21 cellular contexts compared by ENCODE assay signal in the genomic region with DNA sequence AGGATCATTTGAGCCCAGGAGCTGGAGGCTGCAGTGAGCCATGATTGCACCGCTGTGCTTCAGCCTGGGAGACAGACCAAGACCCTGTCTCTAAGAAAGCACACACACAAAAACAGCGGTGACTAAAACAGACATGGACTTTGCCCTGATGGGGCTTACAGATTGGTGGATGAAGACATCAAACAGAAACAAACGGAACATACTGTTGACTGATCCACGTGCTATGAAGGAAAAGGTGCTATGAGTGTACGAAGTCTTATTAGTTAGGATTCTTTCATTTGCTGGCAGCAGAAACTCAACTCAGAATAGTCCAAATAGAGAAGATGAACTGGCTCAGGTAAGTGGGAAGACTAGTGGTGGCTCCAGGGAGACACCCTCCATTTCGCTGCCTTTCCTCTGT.
A peak's percentile ranks its signal among the peaks of the same experiment; 100 is the strongest.
DNase-seq lines count a peak whose midpoint lies in the region; ATAC-seq, FAIRE-seq and TF ChIP-seq lines count a peak whose summit lies in the region.
"Had no signal": no experiment of that assay in that cellular context is flagged by ENCODE, and none has a peak within 500 bp of the region (broad histone marks: within the 10 kb centered on the region; RNA-seq: fewer than 3 reads in every experiment).

No MANE protein-coding gene starts in this region.

- H3K27me3 ChIP-seq in HepG2 (ENCODE audit: control insufficient read depth in 1 of 2, insufficient read depth in 2 of 2, low read length in 2 of 2) (peaks cover 0 to 1% of the 10 kb centered on the region in 2 experiments; a peak in 1 of 5 replicates), right lobe of liver (no peaks in the 10 kb centered on the region), RWPE2 (ENCODE audit: insufficient read depth, poor library complexity, severe bottlenecking) (no peaks in the 10 kb centered on the region)
- H3K27me3 ChIP-seq: BLaER1 treated with 17β-estradiol and CSF1 and Interleukin-3, amounts not matched to agents 10 nM and 100 nM had no signal

- TF ChIP-seq CTCF in HepG2 (CRISPR knock-in tag; IDR thresholded peaks at IDR 0.05) (no peak), right lobe of liver (IDR thresholded peaks at IDR 0.05) (no peak), RWPE2 (IDR thresholded peaks at IDR 0.05; ENCODE audit: poor library complexity, severe bottlenecking) (no peak)

- H3K4me3 ChIP-seq in HepG2 (replicated peaks in 1 of 3; ENCODE audit: insufficient read depth in 1 of 3, low read depth in 2 of 3, low read length in 3 of 3), result no peak overlapping the region
- H3K4me3 ChIP-seq in right lobe of liver, result no peak overlapping the region
- H3K4me3 ChIP-seq in RWPE2 (ENCODE audit: severe bottlenecking), result no peak overlapping the region
- H3K4me3 ChIP-seq: A549; BLaER1 treated with 17β-estradiol and CSF1 and Interleukin-3, amounts not matched to agents 10 nM and 100 nM had no signal

- H3K27ac ChIP-seq in HepG2 (ENCODE audit: extremely low read length, insufficient read depth, low read length), result no peak overlapping the region
- H3K27ac ChIP-seq in right lobe of liver, result no peak overlapping the region
- H3K27ac ChIP-seq in RWPE2 (ENCODE audit: poor library complexity, severe bottlenecking), result peak overlapping the region; percentile 52
- H3K27ac ChIP-seq: 22Rv1; A549; BLaER1 treated with 17β-estradiol and CSF1 and Interleukin-3, amounts not matched to agents 10 nM and 100 nM; C4-2B had no signal

- no peaks in the 10 kb centered on the region for H3K36me3 Mint-ChIP-seq in activated T-helper 2 cell treated with anti-CD3 and anti-CD28 coated beads, Interferon-gamma antibody, Interleukin-2, Interleukin-4, amounts not matched to agents 10 μg/mL and 5 μg/mL and 100 μg/mL, durations not matched to agents 14 hours and 24 hours and 36 hours (ENCODE audit: low read depth)
- H3K36me3 Mint-ChIP-seq: CD8-positive, alpha-beta T cell had no signal

- no peak overlapping the region for H3K4me2 ChIP-seq in HepG2 (ENCODE audit: low read depth, low read length)
- H3K4me2 ChIP-seq: A549; BLaER1 treated with 17β-estradiol and CSF1 and Interleukin-3, amounts not matched to agents 10 nM and 100 nM had no signal

- H3K9ac ChIP-seq in HepG2 (ENCODE audit: insufficient read depth, low read depth, low read length), result no peak overlapping the region
- H3K9ac ChIP-seq: BLaER1 treated with 17β-estradiol and CSF1 and Interleukin-3, amounts not matched to agents 10 nM and 100 nM had no signal

- DNase-seq in HepG2 (ENCODE audit: low spot score), result peak; percentile 58
- DNase-seq in right lobe of liver, result no peak
- DNase-seq in RWPE2 (ENCODE audit: low spot score), result no peak
- DNase-seq in activated T-helper 2 cell treated with anti-CD3 and anti-CD28 coated beads, Interferon-gamma antibody, Interleukin-2, Interleukin-4, amounts not matched to agents 10 μg/mL and 5 μg/mL and 100 μg/mL, durations not matched to agents 14 hours and 24 hours and 36 hours (ENCODE audit: low spot score), result no peak
- DNase-seq: AML-193; Caco-2; Calu3; CD4-positive, alpha-beta T cell; CD8-positive, alpha-beta T cell; DMS79 treated with DMSO at 0.1 percent for 48 hours; GF-D8 had no signal

- peak; percentile 8 for FAIRE-seq in HepG2 (lab: Jason Lieb, UNC)
- FAIRE-seq: A549, D721Med, G401.6, GM12891, GM19239 had no signal

- TF ChIP-seq EP300 in HepG2 (IDR thresholded peaks at IDR 0.05; ENCODE audit: low read depth in 2 of 2, low read length in 2 of 2) (no peak), HepG2 (CRISPR knock-in tag; IDR thresholded peaks at IDR 0.05; ENCODE audit: borderline replicate concordance) (no peak)

- POLR2A ChIA-PET in HepG2 (lab: Yijun Ruan, JAX), result no interaction called here

- H3K79me2 ChIP-seq in HepG2 (ENCODE audit: insufficient read depth, low read length), result no peaks in the 10 kb centered on the region

- peaks cover 5% of the 10 kb centered on the region; the same call in 1 of the 2 replicates for H3K4me1 ChIP-seq in HepG2 (ENCODE audit: insufficient read depth, low read length)
- H3K4me1 ChIP-seq in right lobe of liver, result no peaks in the 10 kb centered on the region
- peaks cover 13% of the 10 kb centered on the region for H3K4me1 ChIP-seq in RWPE2 (ENCODE audit: insufficient read depth, poor library complexity, severe bottlenecking)
- H3K4me1 ChIP-seq: A549; BLaER1 treated with 17β-estradiol and CSF1 and Interleukin-3, amounts not matched to agents 10 nM and 100 nM had no signal

- CTCF ChIA-PET in HepG2 (lab: Yijun Ruan, JAX; ENCODE audit: low intra/inter-chr PET ratio, low total read pairs), result no interaction called here

- intact Hi-C loops in HepG2 (cut with micrococcal nuclease; ENCODE audit: unreplicated experiment), result no loop called here
- intact Hi-C loops in right lobe of liver (cut with DNase I), result no loop called here
- intact Hi-C loops in activated T-helper 2 cell treated with anti-CD3 and anti-CD28 coated beads, Interferon-gamma antibody, Interleukin-2, Interleukin-4, amounts not matched to agents 10 μg/mL and 5 μg/mL and 100 μg/mL, durations not matched to agents 14 hours and 24 hours and 36 hours (cut with micrococcal nuclease), result no loop called here

- TF ChIP-seq RAD21 in HepG2 (CRISPR knock-in tag; IDR thresholded peaks at IDR 0.05), result no peak

- in situ Hi-C loops in HepG2 (cut with HindIII; ENCODE audit: extremely low pct_ligation_motif_present, low pct_unique_long_range_greater_than_20kb), result no loop called here

- H3K36me3 ChIP-seq in HepG2 (replicated peaks in 1 of 2; ENCODE audit: control insufficient read depth in 1 of 2, insufficient read depth in 2 of 2, low read length in 2 of 2) (no peaks in the 10 kb centered on the region), right lobe of liver (no peaks in the 10 kb centered on the region), RWPE2 (ENCODE audit: low read depth) (no peaks in the 10 kb centered on the region)
- H3K36me3 ChIP-seq: BLaER1 treated with 17β-estradiol and CSF1 and Interleukin-3, amounts not matched to agents 10 nM and 100 nM had no signal

- H3K27me3 Mint-ChIP-seq in activated T-helper 2 cell treated with anti-CD3 and anti-CD28 coated beads, Interferon-gamma antibody, Interleukin-2, Interleukin-4, amounts not matched to agents 10 μg/mL and 5 μg/mL and 100 μg/mL, durations not matched to agents 14 hours and 24 hours and 36 hours (ENCODE audit: low read depth), result no peaks in the 10 kb centered on the region
- H3K27me3 Mint-ChIP-seq: B cell; CD4-positive, alpha-beta T cell had no signal

- no peak overlapping the region for H2AFZ ChIP-seq in HepG2 (ENCODE audit: low read length)

- BruUV-seq in HepG2 (replicated peaks; lab: Mats Ljungman, UMichigan), result no TSS peak

- no peak overlapping the region for H3K4me3 Mint-ChIP-seq in activated T-helper 2 cell treated with anti-CD3 and anti-CD28 coated beads, Interferon-gamma antibody, Interleukin-2, Interleukin-4, amounts not matched to agents 10 μg/mL and 5 μg/mL and 100 μg/mL, durations not matched to agents 14 hours and 24 hours and 36 hours (ENCODE audit: low read depth)
- H3K4me3 Mint-ChIP-seq: B cell; CD4-positive, alpha-beta T cell; CD8-positive, alpha-beta T cell had no signal

- no peak overlapping the region for H3K27ac Mint-ChIP-seq in activated T-helper 2 cell treated with anti-CD3 and anti-CD28 coated beads, Interferon-gamma antibody, Interleukin-2, Interleukin-4, amounts not matched to agents 10 μg/mL and 5 μg/mL and 100 μg/mL, durations not matched to agents 14 hours and 24 hours and 36 hours
- H3K27ac Mint-ChIP-seq: B cell; CD4-positive, alpha-beta T cell; CD8-positive, alpha-beta T cell had no signal

- TF ChIP-seq POLR2A in HepG2 (IDR thresholded peaks at IDR 0.05; ENCODE audit: insufficient read depth in 1 of 2, low read depth in 2 of 2, low read length in 2 of 2) (no peak), right lobe of liver (IDR thresholded peaks at IDR 0.05) (no peak)

- no peaks in the 10 kb centered on the region for H3K9me3 Mint-ChIP-seq in activated T-helper 2 cell treated with anti-CD3 and anti-CD28 coated beads, Interferon-gamma antibody, Interleukin-2, Interleukin-4, amounts not matched to agents 10 μg/mL and 5 μg/mL and 100 μg/mL, durations not matched to agents 14 hours and 24 hours and 36 hours

- no peaks in the 10 kb centered on the region for H3K9me3 ChIP-seq in HepG2 (ENCODE audit: low read length)
- no peaks in the 10 kb centered on the region for H3K9me3 ChIP-seq in right lobe of liver
- H3K9me3 ChIP-seq in RWPE2 (ENCODE audit: severe bottlenecking), result no peaks in the 10 kb centered on the region
- H3K9me3 ChIP-seq: A549, Caco-2 had no signal

- H4K20me1 ChIP-seq in HepG2 (ENCODE audit: insufficient read depth, low read length), result no peaks in the 10 kb centered on the region
- H4K20me1 ChIP-seq: BLaER1 treated with 17β-estradiol and CSF1 and Interleukin-3, amounts not matched to agents 10 nM and 100 nM had no signal

- 3% methylated on average over 6 of the region's 6 CpGs for WGBS in HepG2 (ENCODE audit: low lambda C conversion rate)
- 40% methylated on average over 6 of the region's 6 CpGs for WGBS in right lobe of liver (ENCODE audit: insufficient coverage, low coverage, low lambda C conversion rate, missing lambda C conversion rate)

- ATAC-seq in HepG2, result peak; percentile 41; the same call in 2 of the 3 replicates
- ATAC-seq in right lobe of liver, result no peak
- no peak for ATAC-seq in RWPE2 (ENCODE audit: low read depth)
- no peak for ATAC-seq in GM21526 (IDR thresholded peaks at IDR 0.05; ENCODE audit: low FRiP score, unreplicated experiment)
- ATAC-seq: CD8-positive, alpha-beta T cell had no signal

- H3K4me1 Mint-ChIP-seq in activated T-helper 2 cell treated with anti-CD3 and anti-CD28 coated beads, Interferon-gamma antibody, Interleukin-2, Interleukin-4, amounts not matched to agents 10 μg/mL and 5 μg/mL and 100 μg/mL, durations not matched to agents 14 hours and 24 hours and 36 hours (ENCODE audit: low read depth), result no peaks in the 10 kb centered on the region
- H3K4me1 Mint-ChIP-seq: B cell had no signal

TF ChIP-seq in HepG2, 621 proteins besides CTCF, POLR2A, EP300 and RAD21 (continues in another document):
- TF ChIP-seq MTERF4 (CRISPR knock-in tag; IDR thresholded peaks at IDR 0.05), result no peak
